Comparison of ENCODE assay signal across 8 cellular contexts in genomic region chr1:108646661-108647269, GRCh38. TPM values are rescaled to one million over a fixed set of nuclear protein-coding genes. Genes with fewer than 3 reads are reported as not detected.
DNase-seq lines count a peak whose midpoint lies in the region; TF ChIP-seq lines count a peak whose summit lies in the region.

No MANE protein-coding gene starts in this region.

- peak overlapping the region; percentile 97 for H3K27ac Mint-ChIP-seq in activated CD4-positive, alpha-beta T cell treated with anti-CD3 and anti-CD28 coated beads, Interleukin-2, amount 10 ng/mL, durations not matched to agents 24 days and 14 days
- peak overlapping the region; percentile 95 for H3K27ac Mint-ChIP-seq in dendritic cell treated with granulocyte-macrophage colony-stimulating factor and Interleukin-4, amounts not matched to agents 40 ng/mL and 50 ng/mL, for 4 days

- no peaks in the 10 kb centered on the region for H3K27me3 Mint-ChIP-seq in activated CD4-positive, alpha-beta T cell treated with anti-CD3 and anti-CD28 coated beads, Interleukin-2, amount 10 ng/mL, durations not matched to agents 24 days and 14 days
- H3K27me3 Mint-ChIP-seq in dendritic cell treated with granulocyte-macrophage colony-stimulating factor and Interleukin-4, amounts not matched to agents 40 ng/mL and 50 ng/mL, for 4 days, result peaks cover 3% of the 10 kb centered on the region

- no peak for TF ChIP-seq CTCF in GM13977 (IDR thresholded peaks at IDR 0.05; ENCODE audit: extremely low read depth, insufficient read depth, missing control alignments)

- in situ Hi-C loops in GM13977 (cut with MboI; ENCODE audit: low pct_unique_long_range_greater_than_20kb, low sequenced_read_pairs, unreplicated experiment), result no loop called here

- peak overlapping the region; percentile 82 for H3K4me3 Mint-ChIP-seq in activated CD4-positive, alpha-beta T cell treated with anti-CD3 and anti-CD28 coated beads, Interleukin-2, amount 10 ng/mL, durations not matched to agents 24 days and 14 days
- peak overlapping the region; percentile 63 for H3K4me3 Mint-ChIP-seq in dendritic cell treated with granulocyte-macrophage colony-stimulating factor and Interleukin-4, amounts not matched to agents 40 ng/mL and 50 ng/mL, for 4 days

- DNase-seq in GDM1 (lab: John Stamatoyannopoulos, UW) (peak; percentile 76), HuH-7.5 (ENCODE audit: low spot score) (peak; percentile 56), midbrain (lab: John Stamatoyannopoulos, UW) (peak; percentile 39), GM13977 (ENCODE audit: low spot score) (no peak), NCI-H345 treated with DMSO at 0.1 percent for 48 hours (lab: John Stamatoyannopoulos, UW; ENCODE audit: unreplicated experiment) (no peak)
- DNase-seq in activated CD4-positive, alpha-beta T cell treated with anti-CD3 and anti-CD28 coated beads, Interleukin-2, amount 10 ng/mL, durations not matched to agents 24 days and 14 days, result peak; percentile 92
- peak; percentile 70 to 74 for DNase-seq in stimulated activated CD8-positive, alpha-beta memory T cell treated with anti-CD3 and anti-CD28 coated beads, Interleukin-7, amount 100 ng/mL, for 4 hours (ENCODE audit: low read depth in 2 of 2)

- intact Hi-C loops in activated CD4-positive, alpha-beta T cell treated with anti-CD3 and anti-CD28 coated beads, Interleukin-2, amount 10 ng/mL, durations not matched to agents 24 days and 14 days (cut with micrococcal nuclease), result loop anchor here (2.0 to 10.0 kb wide), 4 partner anchors 58 to 712 kb away; partner anchors contain the start of genes SLC25A24 and STXBP3
- intact Hi-C loops in dendritic cell treated with granulocyte-macrophage colony-stimulating factor and Interleukin-4, amounts not matched to agents 40 ng/mL and 50 ng/mL, for 4 days (cut with micrococcal nuclease), result loop anchor here (2.0 to 5.0 kb wide), 2 partner anchors 14 to 46 kb away; partner anchors contain the start of genes HENMT1 and PRPF38B

- peaks cover 3% of the 10 kb centered on the region for H3K9me3 Mint-ChIP-seq in activated CD4-positive, alpha-beta T cell treated with anti-CD3 and anti-CD28 coated beads, Interleukin-2, amount 10 ng/mL, durations not matched to agents 24 days and 14 days
- H3K9me3 Mint-ChIP-seq in dendritic cell treated with granulocyte-macrophage colony-stimulating factor and Interleukin-4, amounts not matched to agents 40 ng/mL and 50 ng/mL, for 4 days, result peaks cover 8% of the 10 kb centered on the region

- peaks cover 54% of the 10 kb centered on the region for H3K4me1 Mint-ChIP-seq in activated CD4-positive, alpha-beta T cell treated with anti-CD3 and anti-CD28 coated beads, Interleukin-2, amount 10 ng/mL, durations not matched to agents 24 days and 14 days
- peaks cover 55% of the 10 kb centered on the region for H3K4me1 Mint-ChIP-seq in dendritic cell treated with granulocyte-macrophage colony-stimulating factor and Interleukin-4, amounts not matched to agents 40 ng/mL and 50 ng/mL, for 4 days (ENCODE audit: low read depth)

- peaks cover 41% of the 10 kb centered on the region for H3K36me3 Mint-ChIP-seq in activated CD4-positive, alpha-beta T cell treated with anti-CD3 and anti-CD28 coated beads, Interleukin-2, amount 10 ng/mL, durations not matched to agents 24 days and 14 days (ENCODE audit: low read depth)
- peaks cover 25% of the 10 kb centered on the region for H3K36me3 Mint-ChIP-seq in dendritic cell treated with granulocyte-macrophage colony-stimulating factor and Interleukin-4, amounts not matched to agents 40 ng/mL and 50 ng/mL, for 4 days (ENCODE audit: low read depth)

RNA-seq across cellular contexts. Expression of gene HENMT1, which starts 14.1 kb away (rescaled TPM):
- 17.5 and 17.7 TPM in 2 replicates for total RNA-seq in activated CD4-positive, alpha-beta T cell treated with anti-CD3 and anti-CD28 coated beads, Interleukin-2, amount 10 ng/mL, durations not matched to agents 24 days and 14 days

RNA-seq across cellular contexts. Expression of gene PRPF38B, which starts 45.3 kb away (rescaled TPM):
- 89.2 and 90.3 TPM in 2 replicates for total RNA-seq in activated CD4-positive, alpha-beta T cell treated with anti-CD3 and anti-CD28 coated beads, Interleukin-2, amount 10 ng/mL, durations not matched to agents 24 days and 14 days

Comparison
In these comparisons a context has a peak if more than half of its experiments do, and no peak if none do; other contexts are left out.
1. DNase-seq: peak in GDM1 (single experiment), HuH-7.5 (single experiment), activated CD4-positive, alpha-beta T cell treated with anti-CD3 and anti-CD28 coated beads, Interleukin-2, amount 10 ng/mL, durations not matched to agents 24 days and 14 days (single experiment), midbrain (single experiment) and stimulated activated CD8-positive, alpha-beta memory T cell treated with anti-CD3 and anti-CD28 coated beads, Interleukin-7, amount 100 ng/mL, for 4 hours (2 of 2); none in GM13977 (single experiment) and NCI-H345 treated with DMSO at 0.1 percent for 48 hours (single experiment).